28 cellular contexts compared by ENCODE assay signal in the genomic region with DNA sequence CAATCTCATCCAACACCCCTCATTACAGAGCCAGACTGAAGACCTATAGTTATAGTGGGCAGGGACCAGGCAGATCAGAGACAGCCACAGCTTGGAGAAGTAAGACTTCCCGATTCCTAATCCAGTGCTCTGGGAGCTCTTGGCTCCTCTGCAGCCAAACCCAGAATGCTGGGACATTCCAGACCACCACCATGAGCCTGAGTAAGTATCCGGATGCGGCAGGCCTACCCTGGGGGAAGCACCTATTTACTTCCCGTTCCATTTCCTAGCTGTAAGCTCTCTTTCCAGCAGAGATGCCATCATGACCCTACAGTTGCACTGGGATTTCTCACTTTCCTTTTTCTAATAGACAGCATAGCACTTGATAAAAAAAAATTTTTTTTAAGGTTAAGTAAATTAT. TPM values are rescaled to one million over a fixed set of nuclear protein-coding genes. Genes with fewer than 3 reads are reported as not detected.
"Had no signal": no experiment of that assay in that cellular context is flagged by ENCODE, and none has a peak within 500 bp of the region (broad histone marks: within the 10 kb centered on the region; RNA-seq: fewer than 3 reads in every experiment).

No MANE protein-coding gene starts in this region.

- H3K4me3 Mint-ChIP-seq: activated B cell treated with CpG ODN at 0.5 μM for 24 hours; activated CD4-positive, alpha-beta T cell treated with anti-CD3 and anti-CD28 coated beads, Interleukin-2, amount 10 ng/mL, durations not matched to agents 24 days and 14 days; activated CD8-positive, alpha-beta memory T cell treated with anti-CD3 and anti-CD28 coated beads, Interleukin-2, amount 10 ng/mL, durations not matched to agents 7 days and 5 days; activated naive CD8-positive, alpha-beta T cell treated with anti-CD3 and anti-CD28 coated beads, Interleukin-2, amount 50 U/mL, for 24 hours; activated T-cell treated with anti-CD3 and anti-CD28 coated beads, Interleukin-2, amount 50 U/mL, for 24 hours; activated T-helper 1 cell treated with anti-CD3 and anti-CD28 coated beads, Interleukin-12 subunit alpha, Interleukin-12 subunit beta, Interleukin-2, Interleukin-4 antibody, amounts not matched to agents 30 ng/mL and 10 ng/mL and 1 ng/mL, durations not matched to agents 14 hours and 24 hours and 36 hours; T-helper 17 cell had no signal

- H3K36me3 Mint-ChIP-seq: activated CD8-positive, alpha-beta memory T cell treated with anti-CD3 and anti-CD28 coated beads, Interleukin-2, amount 10 ng/mL, durations not matched to agents 7 days and 5 days; activated naive CD4-positive, alpha-beta T cell treated with anti-CD3 and anti-CD28 coated beads, Interleukin-2, amount 50 U/mL, for 72 hours had no signal

- H3K9me3 Mint-ChIP-seq: activated B cell treated with CpG ODN at 0.5 μM for 24 hours; activated CD4-positive, alpha-beta T cell treated with anti-CD3 and anti-CD28 coated beads, Interleukin-2, amount 10 ng/mL, durations not matched to agents 24 days and 14 days; activated naive CD4-positive, alpha-beta T cell treated with anti-CD3 and anti-CD28 coated beads, Interleukin-2, amount 50 U/mL, for 72 hours; activated naive CD8-positive, alpha-beta T cell treated with anti-CD3 and anti-CD28 coated beads, Interleukin-2, amount 50 U/mL, for 24 hours; activated T-cell treated with anti-CD3 and anti-CD28 coated beads, Interleukin-2, amount 50 U/mL, for 24 hours; activated T-helper 1 cell treated with anti-CD3 and anti-CD28 coated beads, Interleukin-12 subunit alpha, Interleukin-12 subunit beta, Interleukin-2, Interleukin-4 antibody, amounts not matched to agents 30 ng/mL and 10 ng/mL and 1 ng/mL, durations not matched to agents 14 hours and 24 hours and 36 hours had no signal

- H3K27ac ChIP-seq: brain microvascular endothelial cell, cardiac muscle cell had no signal

- H3K27ac Mint-ChIP-seq: activated B cell treated with CpG ODN at 0.5 μM for 24 hours; activated CD4-positive, alpha-beta T cell treated with anti-CD3 and anti-CD28 coated beads, Interleukin-2, amount 10 ng/mL, durations not matched to agents 24 days and 14 days; activated CD8-positive, alpha-beta memory T cell treated with anti-CD3 and anti-CD28 coated beads, Interleukin-2, amount 10 ng/mL, durations not matched to agents 7 days and 5 days; activated naive CD4-positive, alpha-beta T cell treated with anti-CD3 and anti-CD28 coated beads, Interleukin-2, amount 50 U/mL, for 72 hours; activated naive CD8-positive, alpha-beta T cell treated with anti-CD3 and anti-CD28 coated beads, Interleukin-2, amount 50 U/mL, for 24 hours; activated T-cell treated with anti-CD3 and anti-CD28 coated beads, Interleukin-2, amount 50 U/mL, for 24 hours; activated T-helper 1 cell treated with anti-CD3 and anti-CD28 coated beads, Interleukin-12 subunit alpha, Interleukin-12 subunit beta, Interleukin-2, Interleukin-4 antibody, amounts not matched to agents 30 ng/mL and 10 ng/mL and 1 ng/mL, durations not matched to agents 14 hours and 24 hours and 36 hours; T-helper 17 cell had no signal

- ATAC-seq: activated CD8-positive, alpha-beta memory T cell treated with anti-CD3 and anti-CD28 coated beads, Interleukin-2, amount 10 ng/mL, durations not matched to agents 7 days and 5 days; activated naive CD4-positive, alpha-beta T cell treated with anti-CD3 and anti-CD28 coated beads, Interleukin-2, amount 50 U/mL, for 72 hours; activated naive CD8-positive, alpha-beta T cell treated with anti-CD3 and anti-CD28 coated beads, Interleukin-2, amount 50 U/mL, for 24 hours; K562; Panc1; T-helper 17 cell had no signal

- H3K27me3 ChIP-seq: brain microvascular endothelial cell, cardiac muscle cell had no signal

- H3K4me3 ChIP-seq: cardiac muscle cell, K562 had no signal

- DNase-seq: activated B cell treated with CpG ODN at 0.5 μM for 24 hours; activated CD4-positive, alpha-beta T cell treated with anti-CD3 and anti-CD28 coated beads for 1 hour; activated CD4-positive, alpha-beta T cell treated with anti-CD3 and anti-CD28 coated beads, Interleukin-2, amount 10 ng/mL, durations not matched to agents 24 days and 14 days; activated CD4-positive, alpha-beta T cell treated with anti-CD3 and anti-CD28 coated beads, Interleukin-2, amount 50 U/mL, for 48 hours; activated CD8-positive, alpha-beta memory T cell treated with anti-CD3 and anti-CD28 coated beads, Interleukin-2, amount 10 ng/mL, durations not matched to agents 7 days and 5 days; activated effector memory CD4-positive, alpha-beta T cell treated with anti-CD3 and anti-CD28 coated beads, Interleukin-2, amount 50 U/mL, for 16 hours; activated naive CD4-positive, alpha-beta T cell treated with Interleukin-2 at 50 U/mL for 16 hours; activated naive CD8-positive, alpha-beta T cell treated with anti-CD3 and anti-CD28 coated beads, Interleukin-2, amount 50 U/mL, for 24 hours; activated T-cell treated with anti-CD3 and anti-CD28 coated beads, Interleukin-2, amount 50 U/mL, for 24 hours; amygdala; brain microvascular endothelial cell; Karpas-422; MM.1S; NCI-H1105; NCI-H1436; NCI-H187; NCI-H2081; NCI-H446; NCI-H524; SHP77 treated with DMSO at 0.1 percent for 48 hours; T-helper 17 cell; T-helper 9 cell had no signal

- H3K36me3 ChIP-seq: brain microvascular endothelial cell, cardiac muscle cell had no signal

- FAIRE-seq: K562, TTC549 had no signal

- H3K27me3 Mint-ChIP-seq: activated B cell treated with CpG ODN at 0.5 μM for 24 hours; activated CD4-positive, alpha-beta T cell treated with anti-CD3 and anti-CD28 coated beads, Interleukin-2, amount 10 ng/mL, durations not matched to agents 24 days and 14 days; activated CD8-positive, alpha-beta memory T cell treated with anti-CD3 and anti-CD28 coated beads, Interleukin-2, amount 10 ng/mL, durations not matched to agents 7 days and 5 days; activated naive CD8-positive, alpha-beta T cell treated with anti-CD3 and anti-CD28 coated beads, Interleukin-2, amount 50 U/mL, for 24 hours; activated T-cell treated with anti-CD3 and anti-CD28 coated beads, Interleukin-2, amount 50 U/mL, for 24 hours; T-helper 17 cell had no signal

- H3K4me1 Mint-ChIP-seq: activated CD4-positive, alpha-beta T cell treated with anti-CD3 and anti-CD28 coated beads, Interleukin-2, amount 10 ng/mL, durations not matched to agents 24 days and 14 days; T-helper 17 cell had no signal

RNA-seq across cellular contexts. Expression of gene CCL26, which starts 49.6 kb away (rescaled TPM):
- total RNA-seq: activated B cell treated with CpG ODN at 0.5 μM for 24 hours; activated CD4-positive, alpha-beta T cell treated with anti-CD3 and anti-CD28 coated beads, Interleukin-2, amount 10 ng/mL, durations not matched to agents 24 days and 14 days; activated CD8-positive, alpha-beta memory T cell treated with anti-CD3 and anti-CD28 coated beads, Interleukin-2, amount 10 ng/mL, durations not matched to agents 7 days and 5 days; activated naive CD4-positive, alpha-beta T cell treated with anti-CD3 and anti-CD28 coated beads, Interleukin-2, amount 50 U/mL, for 72 hours; activated T-helper 1 cell treated with anti-CD3 and anti-CD28 coated beads, Interleukin-12 subunit alpha, Interleukin-12 subunit beta, Interleukin-2, Interleukin-4 antibody, amounts not matched to agents 30 ng/mL and 10 ng/mL and 1 ng/mL, durations not matched to agents 14 hours and 24 hours and 36 hours; cardiac muscle cell; T-helper 17 cell had no signal
- polyA plus RNA-seq: cardiac muscle cell had no signal
